Comparison of ENCODE assay signal across 8 cellular contexts in genomic region chr19:35757231-35757748, GRCh38. TPM values are rescaled to one million over a fixed set of nuclear protein-coding genes. Genes with fewer than 3 reads are reported as not detected.
DNase-seq lines count a peak whose midpoint lies in the region; ATAC-seq and TF ChIP-seq lines count a peak whose summit lies in the region.

No MANE protein-coding gene starts in this region.

- peaks cover 32 to 49% (median 35%) of the 10 kb centered on the region in 3 donors for H3K4me1 ChIP-seq in skeletal muscle tissue (ENCODE audit: control insufficient read depth in 3 of 3, insufficient read depth in 3 of 3, low read length in 3 of 3)

- peak; percentile 44 for DNase-seq in stimulated activated CD4-positive, alpha-beta T cell treated with anti-CD3 and anti-CD28 coated beads, Interleukin-1b, Interleukin-23, amount 100 ng/mL, for 48 hours
- DNase-seq in stimulated activated CD4-positive, alpha-beta T cell treated with anti-CD3 and anti-CD28 coated beads, Interleukin-4, amount 100 ng/mL, for 24 hours: no peak
- DNase-seq in NCI-H1694 treated with DMSO at 0.1 percent for 48 hours (lab: John Stamatoyannopoulos, UW) (peak; percentile 46), immature natural killer cell (no peak), NK-92 (lab: John Stamatoyannopoulos, UW; ENCODE audit: unreplicated experiment) (no peak)

- peaks cover 21 to 26% (median 23%) of the 10 kb centered on the region in 3 donors for H3K36me3 ChIP-seq in skeletal muscle tissue (ENCODE audit: control insufficient read depth in 3 of 3, insufficient read depth in 3 of 3, low read length in 3 of 3)

- no peaks in the 10 kb centered on the region for H3K9me3 ChIP-seq in skeletal muscle tissue (ENCODE audit: control insufficient read depth in 3 of 3, low read length in 3 of 3)

- H3K9ac ChIP-seq in skeletal muscle tissue (ENCODE audit: low read depth in 1 of 3, low read length in 3 of 3): peak overlapping the region; percentile 89 to 100 (median 95)

- no peaks in the 10 kb centered on the region for H3K27me3 ChIP-seq in skeletal muscle tissue (ENCODE audit: control insufficient read depth in 3 of 3, insufficient read depth in 3 of 3, low read length in 3 of 3)

- H3K36me3 Mint-ChIP-seq in brain (peaks cover 11% of the 10 kb centered on the region), immature natural killer cell (peaks cover 0 to 24% (median 3%) of the 10 kb centered on the region in 3 donors)

- H3K27me3 Mint-ChIP-seq in brain (peaks cover 6% of the 10 kb centered on the region), immature natural killer cell (ENCODE audit: low read depth in 3 of 3) (peaks cover 7 to 12% (median 9%) of the 10 kb centered on the region in 3 donors)

- no peak for ATAC-seq in HG02798 (IDR thresholded peaks at IDR 0.05; ENCODE audit: poor library complexity, unreplicated experiment)

- peak overlapping the region; percentile 86 to 100 (median 98) for H3K4me3 ChIP-seq in skeletal muscle tissue (ENCODE audit: low read length in 3 of 3)

- H3K4me1 Mint-ChIP-seq in brain (peaks cover 47% of the 10 kb centered on the region), immature natural killer cell (peaks cover 25 to 32% of the 10 kb centered on the region in 2 donors)

- H3K9me3 Mint-ChIP-seq in brain: peaks cover 0 to 3% (median 0%) of the 10 kb centered on the region in 5 experiments
- no peaks in the 10 kb centered on the region for H3K9me3 Mint-ChIP-seq in immature natural killer cell

- TF ChIP-seq CTCF in brain (conservative IDR thresholded peaks at IDR 0.05): no peak

- H3K27ac Mint-ChIP-seq in brain (peak overlapping the region; percentile 95 to 99 (median 99)), immature natural killer cell (peak overlapping the region in 5 of 6 donors; percentile 85 to 98 (median 92))

- H3K4me3 Mint-ChIP-seq in brain: peak overlapping the region; percentile 88 to 96 (median 96)
- H3K4me3 Mint-ChIP-seq in immature natural killer cell: peak overlapping the region; percentile 88 to 98 (median 94)

- peak overlapping the region; percentile 99 for H3K27ac ChIP-seq in skeletal muscle tissue (ENCODE audit: low read depth, low read length)

RNA-seq across cellular contexts. Expression of gene HSPB6, which starts 0.5 kb away (rescaled TPM):
- 25.1 TPM for polyA plus RNA-seq in brain (ENCODE audit: insufficient read depth, low read depth, low replicate concordance)
- polyA plus RNA-seq in immature natural killer cell: not detected
- total RNA-seq in skeletal muscle tissue: 52.7 TPM

RNA-seq across cellular contexts. Expression of gene PROSER3, which starts 0.7 kb away (rescaled TPM):
- polyA plus RNA-seq in brain (ENCODE audit: insufficient read depth, low read depth, low replicate concordance): 18.7 TPM
- 1 to 10 TPM; 1.2 to 7.8 (median 2.2) TPM for polyA plus RNA-seq in immature natural killer cell
- 1.0 TPM for total RNA-seq in skeletal muscle tissue

RNA-seq across cellular contexts. Expression of gene LIN37, which starts 8.9 kb away (rescaled TPM):
- polyA plus RNA-seq in brain (ENCODE audit: insufficient read depth, low read depth, low replicate concordance): 21.2 TPM
- 10 to 100 TPM in 2 of 3 donors, 1 to 10 TPM in 1; 9.7 to 15.2 (median 12.6) TPM for polyA plus RNA-seq in immature natural killer cell
- 3.1 TPM for total RNA-seq in skeletal muscle tissue

RNA-seq across cellular contexts. Expression of gene PSENEN, which starts 11.8 kb away (rescaled TPM):
- polyA plus RNA-seq in brain (ENCODE audit: insufficient read depth, low read depth, low replicate concordance): 153 TPM
- 100 to 1,000 TPM; 127 to 149 (median 129) TPM for polyA plus RNA-seq in immature natural killer cell
- 7.8 TPM for total RNA-seq in skeletal muscle tissue

RNA-seq across cellular contexts. Expression of gene U2AF1L4, which starts 12.1 kb away (rescaled TPM):
- 20.6 TPM for polyA plus RNA-seq in brain (ENCODE audit: insufficient read depth, low read depth, low replicate concordance)
- polyA plus RNA-seq in immature natural killer cell: 10 to 100 TPM; 11.8 to 21.4 (median 15.8) TPM
- 3.7 TPM for total RNA-seq in skeletal muscle tissue

Comparison
In these comparisons a context has a peak if more than half of its experiments do, and no peak if none do; other contexts are left out.
1. DNase-seq: peak in stimulated activated CD4-positive, alpha-beta T cell treated with anti-CD3 and anti-CD28 coated beads, Interleukin-1b, Interleukin-23, amount 100 ng/mL, for 48 hours (single experiment) and NCI-H1694 treated with DMSO at 0.1 percent for 48 hours (single experiment); none in stimulated activated CD4-positive, alpha-beta T cell treated with anti-CD3 and anti-CD28 coated beads, Interleukin-4, amount 100 ng/mL, for 24 hours (single experiment), immature natural killer cell (0 of 3) and NK-92 (single experiment).
2. RNA of gene HSPB6, which starts 0.5 kb away (polyA plus RNA-seq): 25.1 TPM in brain (single experiment); not detected in immature natural killer cell; every median in the first group is over 10 times any median in the second.